In genomic region chr7:3028071-3028766, GRCh38 we compare ENCODE assay signal across 8 cellular contexts. TPM values are rescaled to one million over a fixed set of nuclear protein-coding genes. Genes with fewer than 3 reads are reported as not detected.
DNase-seq lines count a peak whose midpoint lies in the region; ATAC-seq and TF ChIP-seq lines count a peak whose summit lies in the region.

No MANE protein-coding gene starts in this region.

- H3K9me3 Mint-ChIP-seq in central memory CD8-positive, alpha-beta T cell, result no peaks in the 10 kb centered on the region
- peaks cover 6% of the 10 kb centered on the region for H3K9me3 Mint-ChIP-seq in neural progenitor cell

- H3K36me3 ChIP-seq in neural progenitor cell (no peaks in the 10 kb centered on the region), testis (ENCODE audit: low read depth, missing control alignments) (no peaks in the 10 kb centered on the region), uterus (no peaks in the 10 kb centered on the region)

- peak; percentile 48 for ATAC-seq in T-helper 17 cell
- ATAC-seq in central memory CD8-positive, alpha-beta T cell (replicated peaks; ENCODE audit: extremely low read depth, poor library complexity, severe bottlenecking), result no peak
- no peak for ATAC-seq in GM21529 (IDR thresholded peaks at IDR 0.05; ENCODE audit: unreplicated experiment)

- H3K4me3 ChIP-seq in neural progenitor cell (no peak overlapping the region), testis (no peak overlapping the region), uterus (no peak overlapping the region)

- TF ChIP-seq POLR2A in testis (IDR thresholded peaks at IDR 0.05) (no peak), uterus (IDR thresholded peaks at IDR 0.05) (no peak)

- peak overlapping the region; percentile 96 for H3K27ac Mint-ChIP-seq in T-helper 17 cell
- peak overlapping the region; percentile 93 for H3K27ac Mint-ChIP-seq in central memory CD8-positive, alpha-beta T cell (ENCODE audit: low read depth)
- no peak overlapping the region for H3K27ac Mint-ChIP-seq in neural progenitor cell

- H2AFZ ChIP-seq in neural progenitor cell (replicated peaks), result no peak overlapping the region

- H3K4me2 ChIP-seq in neural progenitor cell, result peak overlapping the region; percentile 30

- peaks cover 16% of the 10 kb centered on the region for H3F3A ChIP-seq in neural progenitor cell (ENCODE audit: low read depth)

- peaks cover 17% of the 10 kb centered on the region for H3K4me1 ChIP-seq in neural progenitor cell
- H3K4me1 ChIP-seq in testis, result no peaks in the 10 kb centered on the region
- H3K4me1 ChIP-seq in uterus, result no peaks in the 10 kb centered on the region

- WGBS in testis, 2 donors, result 12 to 23% methylated on average over 12 to 14 of the region's 14 CpGs

- H3K36me3 Mint-ChIP-seq in T-helper 17 cell (ENCODE audit: low read depth), result peaks cover 7% of the 10 kb centered on the region
- peaks cover 42% of the 10 kb centered on the region for H3K36me3 Mint-ChIP-seq in central memory CD8-positive, alpha-beta T cell (ENCODE audit: insufficient read depth)
- H3K36me3 Mint-ChIP-seq in neural progenitor cell, result no peaks in the 10 kb centered on the region

- DNase-seq in T-helper 17 cell (no peak), neural progenitor cell (ENCODE audit: low spot score) (no peak), NCI-H146 (lab: John Stamatoyannopoulos, UW) (no peak), testis (no peak), uterus (no peak)
- DNase-seq in central memory CD8-positive, alpha-beta T cell (ENCODE audit: low spot score in 2 of 2), result no peak

- no peaks in the 10 kb centered on the region for H3K9me3 ChIP-seq in T-helper 17 cell (ENCODE audit: control insufficient read depth, low read length, poor library complexity, severe bottlenecking)
- peaks cover 4% of the 10 kb centered on the region for H3K9me3 ChIP-seq in neural progenitor cell (ENCODE audit: low read depth)
- no peaks in the 10 kb centered on the region for H3K9me3 ChIP-seq in testis
- no peaks in the 10 kb centered on the region for H3K9me3 ChIP-seq in uterus

- H3K27me3 Mint-ChIP-seq in T-helper 17 cell (no peaks in the 10 kb centered on the region), neural progenitor cell (ENCODE audit: insufficient read depth, low read depth) (peaks cover 11% of the 10 kb centered on the region)
- H3K27me3 Mint-ChIP-seq in central memory CD8-positive, alpha-beta T cell, result no peaks in the 10 kb centered on the region

- H3K27ac ChIP-seq in C4-2B, result peak overlapping the region; percentile 22; the same call in 1 of the 2 replicates
- peak overlapping the region; percentile 55 for H3K27ac ChIP-seq in neural progenitor cell
- H3K27ac ChIP-seq in testis, result no peak overlapping the region
- no peak overlapping the region for H3K27ac ChIP-seq in uterus

- intact Hi-C loops in testis (cut with DNase I; ENCODE audit: low total_unique reads), result no loop called here
- intact Hi-C loops in uterus (cut with DNase I; ENCODE audit: low total_unique reads), result no loop called here

- no peak overlapping the region for H3K9ac ChIP-seq in neural progenitor cell

- peaks cover 43% of the 10 kb centered on the region for H3K4me1 Mint-ChIP-seq in T-helper 17 cell
- H3K4me1 Mint-ChIP-seq in central memory CD8-positive, alpha-beta T cell, result peaks cover 64% of the 10 kb centered on the region
- peaks cover 42% of the 10 kb centered on the region for H3K4me1 Mint-ChIP-seq in neural progenitor cell

- TF ChIP-seq CTCF in C4-2B (conservative IDR thresholded peaks at IDR 0.05) (no peak), neural progenitor cell (IDR thresholded peaks at IDR 0.05) (no peak), testis (IDR thresholded peaks at IDR 0.05) (no peak), uterus (IDR thresholded peaks at IDR 0.05) (no peak)

- H3K27me3 ChIP-seq in neural progenitor cell (no peaks in the 10 kb centered on the region), testis (no peaks in the 10 kb centered on the region), uterus (no peaks in the 10 kb centered on the region)

- no peaks in the 10 kb centered on the region for H4K20me1 ChIP-seq in neural progenitor cell (ENCODE audit: low read depth)

- H3K4me3 Mint-ChIP-seq in T-helper 17 cell (peak overlapping the region; percentile 73), neural progenitor cell (no peak overlapping the region)
- H3K4me3 Mint-ChIP-seq in central memory CD8-positive, alpha-beta T cell, result no peak overlapping the region

- H3K79me2 ChIP-seq in neural progenitor cell (ENCODE audit: low read depth), result no peaks in the 10 kb centered on the region

RNA-seq across cellular contexts. Expression of gene CARD11, which starts 15.4 kb away (rescaled TPM):
- total RNA-seq in T-helper 17 cell (100 to 1,000 TPM; 126 to 155 TPM), neural progenitor cell (ENCODE audit: low replicate concordance) (0.75 and 0.87 TPM in 2 replicates), testis (1 to 10 TPM; 2.9 to 3.9 TPM), uterus (1 to 10 TPM in 1 of 4 donors, under 1 TPM in 1, not detected in 2; 0.95 to 1.0 TPM)
- 3.2 TPM for polyA plus RNA-seq in testis (ENCODE audit: insufficient read depth, low read depth, low replicate concordance)

Comparison
In these comparisons a context has a peak if more than half of its experiments do, and no peak if none do; other contexts are left out.
1. H3K27ac ChIP-seq: peak in C4-2B (single experiment) and neural progenitor cell (single experiment); none in testis (0 of 2) and uterus (0 of 2).
2. RNA of gene CARD11, which starts 15.4 kb away (total RNA-seq): 126 to 155 TPM in T-helper 17 cell; 2.9 to 3.9 TPM in testis, 0.95 to 1.0 TPM in uterus and 0.75 to 0.87 TPM in neural progenitor cell; every median in the first group is over 10 times any median in the second.